11 cellular contexts compared by ENCODE assay signal in the genomic region with DNA sequence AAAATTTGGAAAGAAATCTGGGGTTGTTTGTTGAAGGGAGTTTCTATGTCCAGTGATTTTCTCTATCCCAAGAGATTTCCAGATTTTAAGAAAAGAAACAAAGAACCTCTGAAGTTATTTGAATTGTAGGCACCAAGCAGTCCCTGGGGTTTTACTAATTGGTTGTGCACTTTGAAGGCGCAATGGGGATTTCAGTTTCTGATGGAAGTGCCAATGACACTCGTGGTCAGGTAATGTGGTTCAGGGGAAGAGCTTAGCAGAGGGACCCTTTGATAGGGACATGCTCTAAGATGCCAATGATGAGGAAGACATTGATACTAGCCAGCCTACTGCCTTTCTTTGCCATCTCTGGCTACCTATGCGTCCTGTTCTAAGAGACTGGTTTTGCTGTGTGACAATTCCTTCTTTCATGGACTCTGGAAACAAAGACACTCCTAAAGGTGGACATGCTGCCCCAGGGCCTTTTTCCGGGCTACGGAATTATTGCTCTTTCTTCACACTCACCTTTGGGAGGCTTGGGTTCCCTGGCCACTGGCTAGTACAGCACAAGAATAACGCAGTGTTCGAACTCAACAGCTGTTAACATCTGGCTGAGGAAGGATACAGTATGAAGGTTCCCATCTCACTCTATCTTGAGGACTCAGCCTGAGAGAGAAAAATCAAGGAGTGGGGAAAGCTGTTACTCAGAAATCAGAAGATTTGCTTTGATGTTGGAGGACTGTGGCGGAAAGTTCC. TPM values are rescaled to one million over a fixed set of nuclear protein-coding genes. Genes with fewer than 3 reads are reported as not detected.
DNase-seq lines count a peak whose midpoint lies in the region; TF ChIP-seq lines count a peak whose summit lies in the region.
"Had no signal": no experiment of that assay in that cellular context is flagged by ENCODE, and none has a peak within 500 bp of the region (broad histone marks: within the 10 kb centered on the region; RNA-seq: fewer than 3 reads in every experiment).

No MANE protein-coding gene starts in this region.

- H3K4me1 ChIP-seq in OCI-LY3 (ENCODE audit: low read length), result peaks cover 89% of the 10 kb centered on the region
- peaks cover 80% of the 10 kb centered on the region for H3K4me1 ChIP-seq in effector memory CD4-positive, alpha-beta T cell (ENCODE audit: control insufficient read depth, insufficient read depth, low read length, poor library complexity, severe bottlenecking)
- peaks cover 26% of the 10 kb centered on the region for H3K4me1 ChIP-seq in SJCRH30

- H3K79me2 ChIP-seq in OCI-LY3 (ENCODE audit: low read length), result peaks cover 20% of the 10 kb centered on the region

- H3K36me3 Mint-ChIP-seq in progenitor cell of endocrine pancreas (ENCODE audit: insufficient read depth), result no peaks in the 10 kb centered on the region

- peaks cover 6% of the 10 kb centered on the region for H3K4me1 Mint-ChIP-seq in progenitor cell of endocrine pancreas (ENCODE audit: low read depth)

- H3K4me3 ChIP-seq in OCI-LY3 (ENCODE audit: low read length) (peak overlapping the region; percentile 3; the same call in 1 of the 2 replicates), SJCRH30 (no peak overlapping the region)
- no peak overlapping the region for H3K4me3 ChIP-seq in effector memory CD4-positive, alpha-beta T cell (ENCODE audit: insufficient read depth, low read depth, low read length, poor library complexity, severe bottlenecking)

- no peak overlapping the region for H3K4me3 Mint-ChIP-seq in progenitor cell of endocrine pancreas (ENCODE audit: low read depth)

- no peak for TF ChIP-seq CTCF in OCI-LY3 (IDR thresholded peaks at IDR 0.05; ENCODE audit: low read depth, low read length)
- no peak for TF ChIP-seq CTCF in progenitor cell of endocrine pancreas (IDR thresholded peaks at IDR 0.05; ENCODE audit: unreplicated experiment)

- no peak overlapping the region for H3K27ac Mint-ChIP-seq in progenitor cell of endocrine pancreas

- H3K27me3 ChIP-seq in OCI-LY3 (ENCODE audit: low read depth, low read length) (no peaks in the 10 kb centered on the region), SJCRH30 (no peaks in the 10 kb centered on the region)
- H3K27me3 ChIP-seq in effector memory CD4-positive, alpha-beta T cell (replicated peaks; ENCODE audit: control insufficient read depth, insufficient read depth, low read length, poor library complexity, severe bottlenecking), result no peaks in the 10 kb centered on the region

- H3K27ac ChIP-seq in OCI-LY3 (ENCODE audit: low read length) (peak overlapping the region; percentile 94), substantia nigra (ENCODE audit: low read depth, low read length, poor library complexity, severe bottlenecking) (peak overlapping the region; percentile 55), SJCRH30 (no peak overlapping the region)
- peak overlapping the region; percentile 100 for H3K27ac ChIP-seq in effector memory CD4-positive, alpha-beta T cell (ENCODE audit: insufficient read depth, low read length, poor library complexity, severe bottlenecking)
- H3K27ac ChIP-seq: RWPE1 had no signal

- peaks cover 2% of the 10 kb centered on the region for H3K27me3 Mint-ChIP-seq in progenitor cell of endocrine pancreas

- H4K20me1 ChIP-seq in OCI-LY3 (ENCODE audit: insufficient read depth, low read length), result no peaks in the 10 kb centered on the region

- H3K36me3 ChIP-seq in OCI-LY3 (replicated peaks; ENCODE audit: low read depth, low read length) (no peaks in the 10 kb centered on the region), SJCRH30 (no peaks in the 10 kb centered on the region)
- H3K36me3 ChIP-seq in effector memory CD4-positive, alpha-beta T cell (ENCODE audit: control insufficient read depth, insufficient read depth, low read length), result no peaks in the 10 kb centered on the region

- peak overlapping the region; percentile 78 for H3K4me2 ChIP-seq in OCI-LY3 (ENCODE audit: low read length)

- no peak overlapping the region for H2AFZ ChIP-seq in OCI-LY3 (ENCODE audit: low read depth, low read length)

- H3K9ac ChIP-seq in OCI-LY3 (ENCODE audit: low read length), result peak overlapping the region; percentile 77

- no peaks in the 10 kb centered on the region for H3K9me3 Mint-ChIP-seq in progenitor cell of endocrine pancreas (ENCODE audit: low read depth)

- DNase-seq in activated CD8-positive, alpha-beta memory T cell treated with anti-CD3 and anti-CD28 coated beads, Interleukin-2, amount 50 U/mL, for 48 hours, result peak; percentile 48
- DNase-seq in activated CD8-positive, alpha-beta memory T cell treated with anti-CD3 and anti-CD28 coated beads, Interleukin-2, amount 50 U/mL, for 4 hours, result no peak
- no peak for DNase-seq in effector memory CD4-positive, alpha-beta T cell
- DNase-seq in substantia nigra (lab: John Stamatoyannopoulos, UW) (no peak), SJCRH30 (no peak), progenitor cell of endocrine pancreas (ENCODE audit: low spot score, unreplicated experiment) (no peak), SKM-1 (lab: John Stamatoyannopoulos, UW; ENCODE audit: unreplicated experiment) (no peak)
- DNase-seq: NCI-H446 treated with DMSO at 0.1 percent for 48 hours, occipital lobe had no signal

- H3K9me3 ChIP-seq in OCI-LY3 (ENCODE audit: insufficient read depth, low read length), result no peaks in the 10 kb centered on the region
- no peaks in the 10 kb centered on the region for H3K9me3 ChIP-seq in effector memory CD4-positive, alpha-beta T cell (ENCODE audit: control insufficient read depth, low read length)
- H3K9me3 ChIP-seq in SJCRH30 (replicated peaks), result no peaks in the 10 kb centered on the region

RNA-seq across cellular contexts. Expression of gene TRAF1, which starts 6.9 kb away (rescaled TPM):
- total RNA-seq in SJCRH30 (2014; rRNA removed; shearing (Covaris generic)), result 0.25 and 0.26 TPM in 2 replicates
- 6.7 TPM in 2 replicates for total RNA-seq in progenitor cell of endocrine pancreas

RNA-seq across cellular contexts. Expression of gene PHF19, which starts 56.5 kb away (rescaled TPM):
- total RNA-seq in SJCRH30 (2014; rRNA removed; shearing (Covaris generic)), result 20.2 and 24.1 TPM in 2 replicates
- total RNA-seq in progenitor cell of endocrine pancreas, result 27.2 and 28.4 TPM in 2 replicates
